In genomic region chr17:32998111-32998892, GRCh38 we compare ENCODE assay signal across 8 cellular contexts. TPM values are rescaled to one million over a fixed set of nuclear protein-coding genes. Genes with fewer than 3 reads are reported as not detected.
DNase-seq lines count a peak whose midpoint lies in the region; ATAC-seq, FAIRE-seq and TF ChIP-seq lines count a peak whose summit lies in the region.

No MANE protein-coding gene starts in this region.

- no peak overlapping the region for H3K27ac ChIP-seq in pancreas
- no peak overlapping the region for H3K27ac ChIP-seq in tibial nerve

- no peaks in the 10 kb centered on the region for H3K36me3 ChIP-seq in pancreas
- H3K36me3 ChIP-seq in tibial nerve: no peaks in the 10 kb centered on the region

- FAIRE-seq in pancreas (lab: Jason Lieb, UNC): no peak

- H3K27ac Mint-ChIP-seq in activated naive CD4-positive, alpha-beta T cell treated with anti-CD3 and anti-CD28 coated beads, Interleukin-2, amount 50 U/mL, for 72 hours: no peak overlapping the region

- H3K4me1 ChIP-seq in pancreas: peaks cover 0 to 3% (median 3%) of the 10 kb centered on the region in 3 donors
- H3K4me1 ChIP-seq in tibial nerve: peaks cover 0 to 7% (median 4%) of the 10 kb centered on the region in 4 donors

- TF ChIP-seq EP300 in tibial nerve (IDR thresholded peaks at IDR 0.05): no peak

- no peaks in the 10 kb centered on the region for H3K9me3 Mint-ChIP-seq in activated naive CD4-positive, alpha-beta T cell treated with anti-CD3 and anti-CD28 coated beads, Interleukin-2, amount 50 U/mL, for 72 hours

- peak; percentile 77 for DNase-seq in EL
- DNase-seq in Kasumi-1 (lab: John Stamatoyannopoulos, UW): peak; percentile 28 to 59
- peak; percentile 76 for DNase-seq in SK-N-DZ (ENCODE audit: low spot score)
- peak in 1 of 2 donors; percentile 86 for DNase-seq in activated naive CD4-positive, alpha-beta T cell treated with anti-CD3 and anti-CD28 coated beads, Interleukin-2, amount 50 U/mL, for 72 hours (ENCODE audit: low spot score in 2 of 2)
- peak; percentile 50 to 93 (median 82) for DNase-seq in head of caudate nucleus
- DNase-seq in pancreas: peak; percentile 59 to 96 (median 83)
- peak; percentile 79 to 94 for DNase-seq in tibial nerve (ENCODE audit: low spot score in 2 of 2)

- TF ChIP-seq POLR2A in tibial nerve (IDR thresholded peaks at IDR 0.05): no peak

- peak; percentile 57 to 68 for ATAC-seq in activated naive CD4-positive, alpha-beta T cell treated with anti-CD3 and anti-CD28 coated beads, Interleukin-2, amount 50 U/mL, for 72 hours
- ATAC-seq in pancreas (peak; percentile 77 to 95 (median 88)), HG03097 (IDR thresholded peaks at IDR 0.05; ENCODE audit: low FRiP score, unreplicated experiment) (no peak)

- intact Hi-C loops in head of caudate nucleus (cut with DNase I) (no loop called here), pancreas (cut with DNase I) (loop anchor here in 1 of 3 donors (10.0 kb wide), 1 partner anchor 54 kb away; no protein-coding TSS in a partner anchor)

- H3K4me3 ChIP-seq in pancreas (no peak overlapping the region), tibial nerve (no peak overlapping the region)

- H3K27me3 ChIP-seq in pancreas (no peaks in the 10 kb centered on the region), tibial nerve (no peaks in the 10 kb centered on the region)

- H3K36me3 Mint-ChIP-seq in activated naive CD4-positive, alpha-beta T cell treated with anti-CD3 and anti-CD28 coated beads, Interleukin-2, amount 50 U/mL, for 72 hours: no peaks in the 10 kb centered on the region

- 1 to 3% methylated on average over 18 of the region's 18 CpGs for WGBS in pancreas, 2 donors
- WGBS in tibial nerve, 2 donors: 4 to 5% methylated on average over 17 to 18 of the region's 18 CpGs

- H3K9me3 ChIP-seq in pancreas (no peaks in the 10 kb centered on the region), tibial nerve (no peaks in the 10 kb centered on the region)

- TF ChIP-seq CTCF in pancreas (IDR thresholded peaks at IDR 0.05): peak; percentile 85 to 91 (median 89)
- peak; percentile 80 to 89 (median 85) for TF ChIP-seq CTCF in tibial nerve (IDR thresholded peaks at IDR 0.05)

RNA-seq across cellular contexts. Expression of gene SPACA3, which starts 6.7 kb away (rescaled TPM):
- 0.14 TPM in 1 of 2 replicates, not detected in the other for polyA plus RNA-seq in SK-N-DZ (2014; cell fraction: cytosol; rRNA removed)
- polyA plus RNA-seq in SK-N-DZ (2014; cell fraction: nucleus; rRNA removed): not detected in 2 replicates
- total RNA-seq in activated naive CD4-positive, alpha-beta T cell treated with anti-CD3 and anti-CD28 coated beads, Interleukin-2, amount 50 U/mL, for 72 hours: not detected
- total RNA-seq in pancreas (1 to 10 TPM in 5 of 6 donors, under 1 TPM in 1; 0.59 to 4.8 (median 1.9) TPM), tibial nerve (not detected)
- polyA plus RNA-seq in pancreas: 1 to 10 TPM; 2.2 to 2.7 TPM
